9 cellular contexts compared by ENCODE assay signal in genomic region chr19:35318679-35319448, GRCh38. TPM values are rescaled to one million over a fixed set of nuclear protein-coding genes. Genes with fewer than 3 reads are reported as not detected.
DNase-seq lines count a peak whose midpoint lies in the region; ATAC-seq and TF ChIP-seq lines count a peak whose summit lies in the region.
"Had no signal": no experiment of that assay in that cellular context is flagged by ENCODE, and none has a peak within 500 bp of the region (broad histone marks: within the 10 kb centered on the region; RNA-seq: fewer than 3 reads in every experiment).

No MANE protein-coding gene starts in this region.

- no peaks in the 10 kb centered on the region for H3F3A ChIP-seq in neural progenitor cell (ENCODE audit: low read depth)

- H3K27me3 ChIP-seq in neural progenitor cell: no peaks in the 10 kb centered on the region

- no peak overlapping the region for H3K9ac ChIP-seq in neural progenitor cell

- H3K4me3 Mint-ChIP-seq in neural progenitor cell: no peak overlapping the region

- H3K4me1 ChIP-seq in OCI-LY7 (ENCODE audit: insufficient read depth, low read length, poor library complexity, severe bottlenecking): peaks cover 86% of the 10 kb centered on the region
- H3K4me1 ChIP-seq in neural progenitor cell: no peaks in the 10 kb centered on the region

- H3K36me3 ChIP-seq in OCI-LY7 (ENCODE audit: insufficient read depth, low read length) (no peaks in the 10 kb centered on the region; the same call in 1 of the 2 replicates), neural progenitor cell (no peaks in the 10 kb centered on the region)

- intact Hi-C loops in OCI-LY7 (cut with micrococcal nuclease; ENCODE audit: unreplicated experiment): no loop called here

- H2AFZ ChIP-seq in OCI-LY7 (ENCODE audit: low read length) (no peak overlapping the region), neural progenitor cell (replicated peaks) (no peak overlapping the region)

- BruUV-seq in OCI-LY7 (replicated peaks; lab: Mats Ljungman, UMichigan): no TSS peak

- H3K9me3 ChIP-seq in OCI-LY7 (ENCODE audit: low read length) (peaks cover 8% of the 10 kb centered on the region; the same call in 1 of the 2 replicates), neural progenitor cell (ENCODE audit: low read depth) (no peaks in the 10 kb centered on the region)

- POLR2A ChIA-PET in OCI-LY7 (lab: Charles Lee): interaction anchor here (0.7 to 3.0 kb wide), 9 partner anchors 8 to 30 kb away, joined by 4 to 12 read pairs (median 6); partner anchors contain the start of genes CD22, FFAR1 and MAG

- H3K9me2 ChIP-seq in OCI-LY7 (ENCODE audit: insufficient read depth, low read length): no peaks in the 10 kb centered on the region

- DNase-seq in Daoy (ENCODE audit: low read depth) (peak; percentile 92), OCI-LY7 (ENCODE audit: low spot score) (no peak), epithelial cell of proximal tubule (ENCODE audit: low read depth) (peak; percentile 43), neural progenitor cell (ENCODE audit: low spot score) (no peak), NCI-H187 (lab: John Stamatoyannopoulos, UW) (no peak)

- H4K20me1 ChIP-seq in OCI-LY7 (ENCODE audit: insufficient read depth, low read length): no peaks in the 10 kb centered on the region
- H4K20me1 ChIP-seq in neural progenitor cell (ENCODE audit: low read depth): no peaks in the 10 kb centered on the region

- no peak for ATAC-seq in HG03095 (IDR thresholded peaks at IDR 0.05; ENCODE audit: unreplicated experiment)
- no peak for ATAC-seq in GM18498 (IDR thresholded peaks at IDR 0.05; ENCODE audit: unreplicated experiment)
- ATAC-seq in HG03457 (IDR thresholded peaks at IDR 0.05; ENCODE audit: unreplicated experiment): no peak

- peak overlapping the region; percentile 57 for H3K4me2 ChIP-seq in OCI-LY7 (ENCODE audit: low read length)
- H3K4me2 ChIP-seq in neural progenitor cell: no peak overlapping the region

- TF ChIP-seq CTCF in OCI-LY7 (conservative IDR thresholded peaks at IDR 0.05; ENCODE audit: low read length) (no peak), epithelial cell of proximal tubule (conservative IDR thresholded peaks at IDR 0.05; ENCODE audit: low read depth, low read length) (no peak), neural progenitor cell (IDR thresholded peaks at IDR 0.05) (no peak)

- H3K27me3 Mint-ChIP-seq in neural progenitor cell (ENCODE audit: insufficient read depth, low read depth): peaks cover 8% of the 10 kb centered on the region

- H3K9me3 Mint-ChIP-seq in neural progenitor cell: no peaks in the 10 kb centered on the region

- peaks cover 3% of the 10 kb centered on the region for H3K4me1 Mint-ChIP-seq in neural progenitor cell

- peak overlapping the region; percentile 81 for H3K27ac Mint-ChIP-seq in neural progenitor cell

- H3K36me3 Mint-ChIP-seq in neural progenitor cell: no peaks in the 10 kb centered on the region

- CTCF ChIA-PET in OCI-LY7 (lab: Charles Lee; ENCODE audit: unreplicated experiment): interaction anchor here (0.6 kb wide), 1 partner anchor 396 kb away, joined by 3 read pairs; no protein-coding TSS in a partner anchor

- H3K79me2 ChIP-seq in OCI-LY7 (ENCODE audit: insufficient read depth, low read depth, low read length) (no peaks in the 10 kb centered on the region), neural progenitor cell (ENCODE audit: low read depth) (no peaks in the 10 kb centered on the region)

- H3K4me3 ChIP-seq in OCI-LY7 (ENCODE audit: low read depth, low read length, poor library complexity, severe bottlenecking) (peak overlapping the region; percentile 1), epithelial cell of proximal tubule (ENCODE audit: low read depth, low read length) (no peak overlapping the region), neural progenitor cell (no peak overlapping the region)

- H3K27ac ChIP-seq in OCI-LY7 (ENCODE audit: low read depth, low read length, poor library complexity, severe bottlenecking): peak overlapping the region; percentile 88
- H3K27ac ChIP-seq in neural progenitor cell: no peak overlapping the region

RNA-seq across cellular contexts. Expression of gene CD22, which starts 10.1 kb away (rescaled TPM):
- total RNA-seq in Daoy (2014; rRNA removed; shearing (Covaris generic)): not detected in 2 replicates
- total RNA-seq in OCI-LY7 (2014; rRNA removed; shearing (Covaris generic)): 312 and 413 TPM in 2 replicates
- 972 TPM in 2 replicates for total RNA-seq in OCI-LY7 (2022)
- total RNA-seq in epithelial cell of proximal tubule: 0.23 and 4.8 TPM in 2 replicates
- 0.62 TPM in 1 of 2 replicates, not detected in the other for total RNA-seq in neural progenitor cell (ENCODE audit: low replicate concordance)

RNA-seq across cellular contexts. Expression of gene MAG, which starts 26.9 kb away (rescaled TPM):
- total RNA-seq in Daoy (2014; rRNA removed; shearing (Covaris generic)): not detected in 2 replicates
- 4.6 and 6.2 TPM in 2 replicates for total RNA-seq in OCI-LY7 (2014; rRNA removed; shearing (Covaris generic))
- total RNA-seq in OCI-LY7 (2022) (8.4 and 10.1 TPM in 2 replicates), epithelial cell of proximal tubule (3.8 TPM in 1 of 2 replicates, not detected in the other), neural progenitor cell (ENCODE audit: low replicate concordance) (not detected in 2 replicates)
- total RNA-seq: mononuclear cell had no signal

RNA-seq across cellular contexts. Expression of gene FFAR1, which starts 28.8 kb away (rescaled TPM):
- total RNA-seq in Daoy (2014; rRNA removed; shearing (Covaris generic)): not detected in 2 replicates
- total RNA-seq in OCI-LY7 (2014; rRNA removed; shearing (Covaris generic)): 8.5 and 11.4 TPM in 2 replicates
- total RNA-seq in OCI-LY7 (2022): 9.8 and 11.6 TPM in 2 replicates
- total RNA-seq in epithelial cell of proximal tubule: 0.06 TPM in 1 of 2 replicates, not detected in the other
- total RNA-seq in neural progenitor cell (ENCODE audit: low replicate concordance): 0.06 TPM in 1 of 2 replicates, not detected in the other

RNA-seq across cellular contexts. Expression of gene HAMP, which starts 36.5 kb away (rescaled TPM):
- not detected in 2 replicates for total RNA-seq in Daoy (2014; rRNA removed; shearing (Covaris generic))
- total RNA-seq in OCI-LY7 (2014; rRNA removed; shearing (Covaris generic)): 0.19 TPM in 1 of 2 replicates, not detected in the other
- total RNA-seq in OCI-LY7 (2022): 0.83 and 0.89 TPM in 2 replicates
- total RNA-seq in epithelial cell of proximal tubule: not detected in 2 replicates
- total RNA-seq in neural progenitor cell (ENCODE audit: low replicate concordance): 0.30 TPM in 1 of 2 replicates, not detected in the other

RNA-seq across cellular contexts. Expression of gene FFAR3, which starts 39.4 kb away (rescaled TPM):
- not detected in 2 replicates for total RNA-seq in Daoy (2014; rRNA removed; shearing (Covaris generic))
- 0.72 TPM in 1 of 2 replicates, not detected in the other for total RNA-seq in OCI-LY7 (2014; rRNA removed; shearing (Covaris generic))
- total RNA-seq in OCI-LY7 (2022) (0.19 and 0.31 TPM in 2 replicates), epithelial cell of proximal tubule (not detected in 2 replicates), neural progenitor cell (ENCODE audit: low replicate concordance) (not detected in 2 replicates)

Comparison
In these comparisons a context has a peak if more than half of its experiments do, and no peak if none do; other contexts are left out.
1. DNase-seq: peak in Daoy (single experiment) and epithelial cell of proximal tubule (single experiment); none in OCI-LY7 (single experiment), neural progenitor cell (single experiment) and NCI-H187 (0 of 2).
2. RNA of gene CD22, which starts 10.1 kb away (total RNA-seq): 312 to 972 TPM in OCI-LY7; 0.23 to 4.8 TPM in epithelial cell of proximal tubule, not detected in Daoy and 0.62 TPM in neural progenitor cell; every median in the first group is over 10 times any median in the second.